13 cellular contexts compared by ENCODE assay signal in the genomic region with DNA sequence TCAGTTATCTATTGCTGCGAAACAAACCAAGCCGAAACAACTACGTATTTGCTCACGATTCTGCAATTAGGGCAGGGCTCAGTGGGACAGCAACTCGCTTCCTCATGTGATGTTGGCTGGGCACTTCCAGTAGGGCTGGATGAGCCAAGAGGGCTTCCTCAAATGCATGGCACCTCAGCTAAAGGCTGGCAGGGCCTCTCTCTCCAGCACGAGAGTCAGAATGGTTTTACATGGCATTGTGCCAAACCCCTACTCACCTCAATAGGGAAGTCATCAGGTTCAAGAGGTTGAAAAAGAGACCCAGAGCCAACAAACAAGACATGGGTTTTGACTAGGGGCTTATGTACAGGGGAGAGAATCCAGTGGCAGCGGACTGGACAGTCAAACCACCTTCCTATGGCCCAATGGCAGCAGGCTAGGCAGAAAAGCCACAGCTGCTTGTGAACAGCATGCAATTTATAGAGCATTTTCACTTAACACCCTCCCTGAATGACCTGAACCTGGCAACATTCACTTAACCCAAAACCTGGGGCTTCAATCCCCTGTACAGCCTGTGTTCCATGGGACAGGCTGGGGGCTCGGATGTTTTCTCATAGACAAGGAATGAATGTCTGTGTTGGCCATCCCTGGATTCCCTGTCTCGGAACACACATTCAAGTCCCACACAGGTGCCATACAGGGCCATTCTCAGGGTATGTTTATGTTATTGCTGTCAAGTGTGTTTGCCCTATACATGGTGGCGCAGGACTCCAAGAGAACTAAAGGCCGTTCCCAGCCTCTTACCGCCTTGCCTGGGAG.
DNase-seq lines count a peak whose midpoint lies in the region; ATAC-seq, FAIRE-seq and TF ChIP-seq lines count a peak whose summit lies in the region.
"Had no signal": no experiment of that assay in that cellular context is flagged by ENCODE, and none has a peak within 500 bp of the region (broad histone marks: within the 10 kb centered on the region; RNA-seq: fewer than 3 reads in every experiment).

No MANE protein-coding gene starts in this region.

- H4K20me1 ChIP-seq in K562 (replicated peaks; ENCODE audit: control insufficient read depth, insufficient read depth, low read length) (peaks cover 6% of the 10 kb centered on the region; the same call in 1 of the 2 replicates), SK-N-SH (ENCODE audit: insufficient read depth) (no peaks in the 10 kb centered on the region)

- H2AFZ ChIP-seq in K562 (ENCODE audit: low read depth, low read length) (no peak overlapping the region), SK-N-SH (ENCODE audit: low read depth) (no peak overlapping the region)

- no peaks in the 10 kb centered on the region for H3K79me2 ChIP-seq in K562 (ENCODE audit: control insufficient read depth, insufficient read depth, low read length)
- no peaks in the 10 kb centered on the region for H3K79me2 ChIP-seq in SK-N-SH (ENCODE audit: insufficient read depth)

- no peak overlapping the region for H3K4me2 ChIP-seq in K562 (ENCODE audit: insufficient read depth, low read length)
- H3K4me2 ChIP-seq in SK-N-SH = no peak overlapping the region
- H3K4me2 ChIP-seq: KMS-11 had no signal

- TF ChIP-seq CTCF in K562 (IDR thresholded peaks at IDR 0.05 in 2 of 3, conservative IDR thresholded peaks at IDR 0.05 in 1 of 3; ENCODE audit: insufficient read depth in 2 of 3, low read depth in 1 of 3, low read length in 3 of 3) = no peak
- TF ChIP-seq CTCF in SK-N-SH (IDR thresholded peaks at IDR 0.05) = no peak

- intact Hi-C loops in K562 (cut with micrococcal nuclease) = no loop called here

- no peak for TF ChIP-seq POLR2A in K562 (conservative IDR thresholded peaks at IDR 0.05)

- peaks cover 10% of the 10 kb centered on the region for H3F3A ChIP-seq in SK-N-SH (replicated peaks; ENCODE audit: insufficient read depth)

- H3K9me2 ChIP-seq in SK-N-SH = 0 out of 2 replicates have a peak, but pooled peaks cover 4% of the 10 kb centered on the region

- H3K4me3 ChIP-seq in K562 (no peak overlapping the region), SK-N-SH (ENCODE audit: low read depth in 2 of 2, low read length in 1 of 2) (no peak overlapping the region)
- H3K4me3 ChIP-seq: SK-N-MC had no signal

- peaks cover 0 to 5% of the 10 kb centered on the region in 2 experiments; a peak in 2 of 5 replicates for H3K27me3 ChIP-seq in K562 (ENCODE audit: control insufficient read depth in 2 of 2, insufficient read depth in 2 of 2, low read length in 2 of 2)
- H3K27me3 ChIP-seq in SK-N-SH (ENCODE audit: insufficient read depth) = no peaks in the 10 kb centered on the region

- DNase-seq in DMS 273 (lab: John Stamatoyannopoulos, UW; ENCODE audit: unreplicated experiment) (peak; percentile 9), DMS 273 treated with DMSO at 0.1 percent for 48 hours (lab: John Stamatoyannopoulos, UW) (no peak), G401 (ENCODE audit: low spot score) (peak; percentile 39), NCI-H2107 (lab: John Stamatoyannopoulos, UW) (peak; percentile 11), K562 (ENCODE audit: extremely low read depth in 1 of 4, low spot score in 3 of 4) (no peak), SK-N-SH (no peak)

- H3K9me1 ChIP-seq in K562 (ENCODE audit: control insufficient read depth, insufficient read depth, low read length) = no peaks in the 10 kb centered on the region

- no peak for TF ChIP-seq EP300 in K562 (IDR thresholded peaks at IDR 0.05; ENCODE audit: low read length)
- no peak for TF ChIP-seq EP300 in SK-N-SH (IDR thresholded peaks at IDR 0.05; ENCODE audit: borderline replicate concordance in 1 of 2, low read depth in 1 of 2, low read length in 1 of 2)

- POLR2A ChIA-PET in K562 (lab: Yijun Ruan, JAX) = interaction anchor here (1.0 kb wide), 1 partner anchor 9 kb away, joined by 3 read pairs; no protein-coding TSS in a partner anchor
- POLR2A ChIA-PET in SK-N-SH (lab: Yijun Ruan, JAX) = interaction anchor here (1.5 kb wide), 1 partner anchor 209 kb away, joined by 6 read pairs; no protein-coding TSS in a partner anchor

- no peak for ATAC-seq in K562
- no peak for ATAC-seq in HG02759 (IDR thresholded peaks at IDR 0.05; ENCODE audit: unreplicated experiment)
- no peak for ATAC-seq in HG03175 (IDR thresholded peaks at IDR 0.05; ENCODE audit: unreplicated experiment)

- H3K27ac ChIP-seq in K562 (ENCODE audit: extremely low read depth, low read depth, low read length) (no peak overlapping the region), SK-N-SH (ENCODE audit: low read depth in 2 of 2, low read length in 1 of 2) (peak overlapping the region in 1 of 2 experiments; percentile 22; a peak in 1 of 4 replicates)
- H3K27ac ChIP-seq: 22Rv1, C4-2B, KMS-11, SK-N-MC had no signal

- in situ Hi-C loops in G401 (cut with HindIII; ENCODE audit: low sequenced_read_pairs) (no loop called here), K562 (cut with MboI) (no loop called here)

- no peaks in the 10 kb centered on the region for H3K4me1 ChIP-seq in K562 (replicated peaks in 1 of 2; ENCODE audit: control insufficient read depth in 2 of 2, insufficient read depth in 2 of 2, low read length in 2 of 2)
- H3K4me1 ChIP-seq in SK-N-SH (ENCODE audit: control insufficient read depth in 1 of 2, insufficient read depth in 2 of 2, low read depth in 1 of 2, low read length in 1 of 2) = peaks cover 0 to 43% of the 10 kb centered on the region in 2 experiments; a peak in 2 of 4 replicates

- no peak for FAIRE-seq in K562 (lab: Jason Lieb, UNC)
- FAIRE-seq: D721Med had no signal

- 3% methylated on average over 12 of the region's 12 CpGs for WGBS in K562 (ENCODE audit: insufficient coverage, low coverage, missing lambda C conversion rate)
- 95% methylated on average over 12 of the region's 12 CpGs for WGBS in SK-N-SH (ENCODE audit: low lambda C conversion rate)

- CTCF ChIA-PET in K562 (lab: Yijun Ruan, JAX; ENCODE audit: low intra/inter-chr PET ratio) (interaction anchor here (0.9 to 3.0 kb wide), 6 partner anchors 181 to 487 kb away, joined by 3 to 17 read pairs (median 7); no protein-coding TSS in a partner anchor), SK-N-SH (lab: Yijun Ruan, JAX) (interaction anchor here (0.6 to 19.9 kb wide), 37 partner anchors 9 to 1042 kb away, joined by 3 to 328 read pairs (median 4); partner anchors contain the start of gene NAV2)

- H3K9me3 ChIP-seq in K562 (replicated peaks; ENCODE audit: control insufficient read depth, insufficient read depth, low read depth, low read length) = no peaks in the 10 kb centered on the region
- no peaks in the 10 kb centered on the region for H3K9me3 ChIP-seq in SK-N-SH

- H3K9ac ChIP-seq in K562 (ENCODE audit: insufficient read depth in 1 of 2, low read depth in 2 of 2, low read length in 2 of 2) (no peak overlapping the region), SK-N-SH (no peak overlapping the region)
- H3K9ac ChIP-seq: KMS-11 had no signal

- BruUV-seq in K562 (replicated peaks; lab: Mats Ljungman, UMichigan) = no TSS peak

- TF ChIP-seq RAD21 in K562 (CRISPR knock-in tag; conservative IDR thresholded peaks at IDR 0.05 in 1 of 2, IDR thresholded peaks at IDR 0.05 in 1 of 2) (no peak), SK-N-SH (IDR thresholded peaks at IDR 0.05; ENCODE audit: low read length) (no peak)

- H3K36me3 ChIP-seq in K562 (ENCODE audit: control insufficient read depth, insufficient read depth, low read length) = no peaks in the 10 kb centered on the region
- H3K36me3 ChIP-seq in SK-N-SH (replicated peaks in 1 of 2; ENCODE audit: control insufficient read depth in 1 of 2, insufficient read depth in 2 of 2, low read length in 1 of 2) = no peaks in the 10 kb centered on the region

TF ChIP-seq in K562, 482 proteins besides CTCF, POLR2A, EP300 and RAD21:
- peak; percentile 80 for TF ChIP-seq NFIC (IDR thresholded peaks at IDR 0.05)
- no peak for TF ChIP-seq ZNF512 (tag; IDR thresholded peaks at IDR 0.05)

TF ChIP-seq in SK-N-SH, 30 proteins besides CTCF, POLR2A, EP300 and RAD21 (continues in another document):
- TF ChIP-seq EZH2phosphoT487 (IDR thresholded peaks at IDR 0.05; ENCODE audit: borderline replicate concordance, low read depth) (no peak), YY1 (IDR thresholded peaks at IDR 0.05; ENCODE audit: low read depth) (no peak), TAF1 (IDR thresholded peaks at IDR 0.05; ENCODE audit: borderline replicate concordance, low read depth, low read length) (no peak), ZBTB33 (IDR thresholded peaks at IDR 0.05; ENCODE audit: borderline replicate concordance, low read depth) (no peak), FOSL2 (IDR thresholded peaks at IDR 0.05; ENCODE audit: borderline replicate concordance, low read depth) (no peak), RCOR1 (IDR thresholded peaks at IDR 0.05; ENCODE audit: low read length) (no peak), TEAD4 (IDR thresholded peaks at IDR 0.05; ENCODE audit: borderline replicate concordance, insufficient read depth) (no peak), FOXJ3 (CRISPR knock-in tag; IDR thresholded peaks at IDR 0.05) (no peak), CHD2 (IDR thresholded peaks at IDR 0.05; ENCODE audit: low read length, partially characterized antibody) (no peak), ELF1 (IDR thresholded peaks at IDR 0.05) (no peak)
- TF ChIP-seq, protein P1, sequence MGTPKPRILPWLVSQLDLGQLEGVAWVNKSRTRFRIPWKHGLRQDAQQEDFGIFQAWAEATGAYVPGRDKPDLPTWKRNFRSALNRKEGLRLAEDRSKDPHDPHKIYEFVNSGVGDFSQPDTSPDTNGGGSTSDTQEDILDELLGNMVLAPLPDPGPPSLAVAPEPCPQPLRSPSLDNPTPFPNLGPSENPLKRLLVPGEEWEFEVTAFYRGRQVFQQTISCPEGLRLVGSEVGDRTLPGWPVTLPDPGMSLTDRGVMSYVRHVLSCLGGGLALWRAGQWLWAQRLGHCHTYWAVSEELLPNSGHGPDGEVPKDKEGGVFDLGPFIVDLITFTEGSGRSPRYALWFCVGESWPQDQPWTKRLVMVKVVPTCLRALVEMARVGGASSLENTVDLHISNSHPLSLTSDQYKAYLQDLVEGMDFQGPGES (IDR thresholded peaks at IDR 0.05; ENCODE audit: low read depth, low read length) = no peak

Comparison
In these comparisons a context has a peak if more than half of its experiments do, and no peak if none do; other contexts are left out.
1. DNase-seq: peak in DMS 273 (single experiment), G401 (single experiment) and NCI-H2107 (single experiment); none in DMS 273 treated with DMSO at 0.1 percent for 48 hours (single experiment), K562 (0 of 4) and SK-N-SH (single experiment).